ENCODE assay signal across 24 cellular contexts in the genomic region with DNA sequence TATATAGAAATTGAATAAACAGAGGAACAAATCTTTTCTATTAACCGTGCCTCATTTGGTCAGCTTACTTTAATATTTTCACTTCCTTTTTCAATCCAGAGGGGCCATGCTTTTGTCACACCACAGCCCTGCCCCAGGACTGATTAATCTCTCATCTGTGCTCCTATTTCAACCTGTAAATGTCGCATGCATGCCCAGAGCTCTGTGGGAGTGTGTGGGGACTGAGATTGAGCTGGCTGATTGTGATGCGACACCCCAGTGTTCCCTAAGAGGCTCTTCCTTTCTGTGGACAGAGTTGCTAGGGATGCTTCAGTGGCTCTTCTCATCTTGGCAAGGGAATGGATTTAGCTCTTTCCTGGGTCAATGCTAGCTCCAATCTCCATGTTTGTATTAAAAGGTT.
"Had no signal": no experiment of that assay in that cellular context is flagged by ENCODE, and none has a peak within 500 bp of the region (broad histone marks: within the 10 kb centered on the region; RNA-seq: fewer than 3 reads in every experiment).

No MANE protein-coding gene starts in this region.

- DNase-seq: activated CD4-positive, alpha-beta T cell treated with anti-CD3 and anti-CD28 coated beads for 4 hours; activated CD4-positive, alpha-beta T cell treated with anti-CD3 and anti-CD28 coated beads, Interleukin-2, amount 50 U/mL, for 4 hours; activated CD8-positive, alpha-beta memory T cell treated with anti-CD3 and anti-CD28 coated beads, Interleukin-2, amount 50 U/mL, for 48 hours; activated CD8-positive, alpha-beta T cell treated with anti-CD3 and anti-CD28 coated beads, Interleukin-2, amount 10 ng/mL, durations not matched to agents 7 days and 5 days; activated naive CD4-positive, alpha-beta T cell treated with anti-CD3 and anti-CD28 coated beads, Interleukin-2, amount 50 U/mL, for 16 hours; activated naive CD8-positive, alpha-beta T cell treated with anti-CD3 and anti-CD28 coated beads, Interleukin-2, amount 10 ng/mL, durations not matched to agents 7 days and 5 days; activated T-cell treated with anti-CD3 and anti-CD28 coated beads, Interleukin-2, amount 50 U/mL, for 1 hour; adrenal gland; aorta; caudate nucleus; Karpas-422; MM.1S; NCI-H1105 treated with DMSO at 0.1 percent for 48 hours; NCI-H1930; NCI-H510A treated with DMSO at 0.1 percent for 48 hours; NCI-H69; NK-92 treated with Interleukin-12 subunit alpha and Interleukin-12 subunit beta, amount 100 ng/mL, for 24 hours; PC-3; SIG-M5; T-cell; T-helper 2 cell had no signal

- H3K4me3 Mint-ChIP-seq: activated CD8-positive, alpha-beta T cell treated with anti-CD3 and anti-CD28 coated beads, Interleukin-2, amount 10 ng/mL, durations not matched to agents 7 days and 5 days; activated naive CD8-positive, alpha-beta T cell treated with anti-CD3 and anti-CD28 coated beads, Interleukin-2, amount 10 ng/mL, durations not matched to agents 7 days and 5 days; T-cell had no signal

- H3K4me3 ChIP-seq: adrenal gland, breast epithelium, K562 had no signal

- H3K36me3 ChIP-seq: adrenal gland, breast epithelium had no signal

- H3K4me1 ChIP-seq: adrenal gland, breast epithelium had no signal

- H3K27ac Mint-ChIP-seq: activated CD8-positive, alpha-beta T cell treated with anti-CD3 and anti-CD28 coated beads, Interleukin-2, amount 10 ng/mL, durations not matched to agents 7 days and 5 days; activated naive CD8-positive, alpha-beta T cell treated with anti-CD3 and anti-CD28 coated beads, Interleukin-2, amount 10 ng/mL, durations not matched to agents 7 days and 5 days; T-cell had no signal

- H3K9me3 Mint-ChIP-seq: activated naive CD8-positive, alpha-beta T cell treated with anti-CD3 and anti-CD28 coated beads, Interleukin-2, amount 10 ng/mL, durations not matched to agents 7 days and 5 days; T-cell had no signal

- ATAC-seq: activated CD8-positive, alpha-beta T cell treated with anti-CD3 and anti-CD28 coated beads, Interleukin-2, amount 10 ng/mL, durations not matched to agents 7 days and 5 days; K562; T-cell had no signal

- H3K9me3 ChIP-seq: adrenal gland, breast epithelium had no signal

- H3K27ac ChIP-seq: adrenal gland, breast epithelium, VCaP had no signal

- H3K27me3 ChIP-seq: adrenal gland, breast epithelium had no signal

- H3K4me1 Mint-ChIP-seq: activated naive CD8-positive, alpha-beta T cell treated with anti-CD3 and anti-CD28 coated beads, Interleukin-2, amount 10 ng/mL, durations not matched to agents 7 days and 5 days; T-cell had no signal

- H3K36me3 Mint-ChIP-seq: activated naive CD8-positive, alpha-beta T cell treated with anti-CD3 and anti-CD28 coated beads, Interleukin-2, amount 10 ng/mL, durations not matched to agents 7 days and 5 days; T-cell had no signal

- FAIRE-seq: K562 had no signal
